22 cellular contexts compared by ENCODE assay signal in genomic region chr7:18572885-18573284, GRCh38.
A peak's percentile ranks its signal among the peaks of the same experiment; 100 is the strongest.
DNase-seq lines count a peak whose midpoint lies in the region; ATAC-seq, FAIRE-seq and TF ChIP-seq lines count a peak whose summit lies in the region.
"Had no signal": no experiment of that assay in that cellular context is flagged by ENCODE, and none has a peak within 500 bp of the region (broad histone marks: within the 10 kb centered on the region; RNA-seq: fewer than 3 reads in every experiment).

No MANE protein-coding gene starts in this region.

- H3K9me2 ChIP-seq in OCI-LY7 (ENCODE audit: insufficient read depth, low read length): no peaks in the 10 kb centered on the region

- peak; percentile 48 for FAIRE-seq in GM18507 (lab: Jason Lieb, UNC)
- FAIRE-seq: HTR-8/SVneo had no signal

- H3K36me3 ChIP-seq in OCI-LY7 (ENCODE audit: insufficient read depth, low read length): peaks cover 28% of the 10 kb centered on the region

- peak overlapping the region; percentile 15; the same call in 1 of the 2 replicates for H2AFZ ChIP-seq in OCI-LY7 (ENCODE audit: low read length)

- H3K9me3 ChIP-seq in OCI-LY7 (ENCODE audit: low read length): no peaks in the 10 kb centered on the region
- H3K9me3 ChIP-seq: BE2C had no signal

- no peak overlapping the region for H3K27ac Mint-ChIP-seq in glutamatergic neuron (ENCODE audit: unreplicated experiment)
- H3K27ac Mint-ChIP-seq in stimulated activated naive B cell treated with anti-CD40 and anti-IgM and Interleukin-4, amounts not matched to agents 10 μg/mL and 1 μg/mL and 100 μg/mL, for 72 hours: peak overlapping the region; percentile 53
- H3K27ac Mint-ChIP-seq: CD4-positive, alpha-beta memory T cell; H9; T-helper 17 cell had no signal

- DNase-seq in GM18507 (ENCODE audit: extremely low spot score, insufficient read length, low read depth): no peak
- peak; percentile 51 for DNase-seq in OCI-LY7 (ENCODE audit: low spot score)
- no peak for DNase-seq in glutamatergic neuron
- DNase-seq in stimulated activated naive B cell treated with anti-CD40 and anti-IgM and Interleukin-4, amounts not matched to agents 10 μg/mL and 1 μg/mL and 100 μg/mL, for 72 hours: no peak
- no peak for DNase-seq in NCI-H2029 treated with DMSO at 0.1 percent for 48 hours (lab: John Stamatoyannopoulos, UW)
- no peak for DNase-seq in NCI-H69 (lab: John Stamatoyannopoulos, UW)
- DNase-seq in pons (ENCODE audit: low spot score): no peak
- DNase-seq: BE2C; CD4-positive, alpha-beta memory T cell; DMS153; EL; H9; MM.1S; NCI-H1092 treated with DMSO at 0.1 percent for 48 hours; NCI-H2081 treated with DMSO at 0.1 percent for 48 hours; NCI-H510A; NCI-H774; PC-3; SIG-M5; T-helper 17 cell had no signal

- H3K4me3 ChIP-seq in OCI-LY7 (ENCODE audit: low read depth, low read length, poor library complexity, severe bottlenecking): peak overlapping the region; percentile 40

- no peaks in the 10 kb centered on the region for H3K27me3 Mint-ChIP-seq in glutamatergic neuron (ENCODE audit: unreplicated experiment)
- no peaks in the 10 kb centered on the region for H3K27me3 Mint-ChIP-seq in stimulated activated naive B cell treated with anti-CD40 and anti-IgM and Interleukin-4, amounts not matched to agents 10 μg/mL and 1 μg/mL and 100 μg/mL, for 72 hours
- H3K27me3 Mint-ChIP-seq: CD4-positive, alpha-beta memory T cell; T-helper 17 cell had no signal

- H3K79me2 ChIP-seq in OCI-LY7 (ENCODE audit: insufficient read depth, low read depth, low read length): peaks cover 54% of the 10 kb centered on the region

- H3K36me3 Mint-ChIP-seq in glutamatergic neuron (ENCODE audit: unreplicated experiment): no peaks in the 10 kb centered on the region
- peaks cover 26 to 35% of the 10 kb centered on the region in 2 donors for H3K36me3 Mint-ChIP-seq in stimulated activated naive B cell treated with anti-CD40 and anti-IgM and Interleukin-4, amounts not matched to agents 10 μg/mL and 1 μg/mL and 100 μg/mL, for 72 hours
- H3K36me3 Mint-ChIP-seq: CD4-positive, alpha-beta memory T cell had no signal

- H3K4me3 Mint-ChIP-seq in glutamatergic neuron (ENCODE audit: unreplicated experiment): peak overlapping the region; percentile 42
- peak overlapping the region; percentile 10 to 32 for H3K4me3 Mint-ChIP-seq in stimulated activated naive B cell treated with anti-CD40 and anti-IgM and Interleukin-4, amounts not matched to agents 10 μg/mL and 1 μg/mL and 100 μg/mL, for 72 hours
- H3K4me3 Mint-ChIP-seq: CD4-positive, alpha-beta memory T cell; H9; T-helper 17 cell had no signal

- intact Hi-C loops in OCI-LY7 (cut with micrococcal nuclease; ENCODE audit: unreplicated experiment): loop anchor here (5.0 kb wide), 1 partner anchor 216 kb away; no protein-coding TSS in a partner anchor

- no peak for ATAC-seq in stimulated activated naive B cell treated with anti-CD40 and anti-IgM and Interleukin-4, amounts not matched to agents 10 μg/mL and 1 μg/mL and 100 μg/mL, for 72 hours (replicated peaks)
- ATAC-seq: PC-3, T-helper 17 cell had no signal

- peaks cover 23% of the 10 kb centered on the region for H3K4me1 Mint-ChIP-seq in glutamatergic neuron (ENCODE audit: low read depth, unreplicated experiment)
- peaks cover 27 to 50% of the 10 kb centered on the region in 2 donors for H3K4me1 Mint-ChIP-seq in stimulated activated naive B cell treated with anti-CD40 and anti-IgM and Interleukin-4, amounts not matched to agents 10 μg/mL and 1 μg/mL and 100 μg/mL, for 72 hours
- H3K4me1 Mint-ChIP-seq: CD4-positive, alpha-beta memory T cell; T-helper 17 cell had no signal

- H3K4me2 ChIP-seq in OCI-LY7 (ENCODE audit: low read length): peak overlapping the region; percentile 69

- H3K9me3 Mint-ChIP-seq in glutamatergic neuron (ENCODE audit: unreplicated experiment): peaks cover 5% of the 10 kb centered on the region
- H3K9me3 Mint-ChIP-seq in stimulated activated naive B cell treated with anti-CD40 and anti-IgM and Interleukin-4, amounts not matched to agents 10 μg/mL and 1 μg/mL and 100 μg/mL, for 72 hours: no peaks in the 10 kb centered on the region
- H3K9me3 Mint-ChIP-seq: H9 had no signal

- peaks cover 91% of the 10 kb centered on the region for H3K4me1 ChIP-seq in OCI-LY7 (ENCODE audit: insufficient read depth, low read length, poor library complexity, severe bottlenecking)

- no peaks in the 10 kb centered on the region for H4K20me1 ChIP-seq in OCI-LY7 (ENCODE audit: insufficient read depth, low read length)

- H3K27ac ChIP-seq in OCI-LY7 (ENCODE audit: low read depth, low read length, poor library complexity, severe bottlenecking): peak overlapping the region; percentile 42
- H3K27ac ChIP-seq: RWPE1 had no signal

- POLR2A ChIA-PET in OCI-LY7 (lab: Charles Lee): interaction anchor here (1.0 to 9.9 kb wide), 21 partner anchors 7 to 218 kb away, joined by 3 to 119 read pairs (median 5); partner anchors contain the start of gene HDAC9

- CTCF ChIA-PET in OCI-LY7 (lab: Charles Lee; ENCODE audit: unreplicated experiment): no interaction called here

- BruUV-seq in OCI-LY7 (replicated peaks; lab: Mats Ljungman, UMichigan): no TSS peak

- TF ChIP-seq CTCF in OCI-LY7 (conservative IDR thresholded peaks at IDR 0.05; ENCODE audit: low read length) (no peak), glutamatergic neuron (IDR thresholded peaks at IDR 0.05; ENCODE audit: partially characterized antibody, unreplicated experiment) (no peak)
